15 cellular contexts compared by ENCODE assay signal in the genomic region with DNA sequence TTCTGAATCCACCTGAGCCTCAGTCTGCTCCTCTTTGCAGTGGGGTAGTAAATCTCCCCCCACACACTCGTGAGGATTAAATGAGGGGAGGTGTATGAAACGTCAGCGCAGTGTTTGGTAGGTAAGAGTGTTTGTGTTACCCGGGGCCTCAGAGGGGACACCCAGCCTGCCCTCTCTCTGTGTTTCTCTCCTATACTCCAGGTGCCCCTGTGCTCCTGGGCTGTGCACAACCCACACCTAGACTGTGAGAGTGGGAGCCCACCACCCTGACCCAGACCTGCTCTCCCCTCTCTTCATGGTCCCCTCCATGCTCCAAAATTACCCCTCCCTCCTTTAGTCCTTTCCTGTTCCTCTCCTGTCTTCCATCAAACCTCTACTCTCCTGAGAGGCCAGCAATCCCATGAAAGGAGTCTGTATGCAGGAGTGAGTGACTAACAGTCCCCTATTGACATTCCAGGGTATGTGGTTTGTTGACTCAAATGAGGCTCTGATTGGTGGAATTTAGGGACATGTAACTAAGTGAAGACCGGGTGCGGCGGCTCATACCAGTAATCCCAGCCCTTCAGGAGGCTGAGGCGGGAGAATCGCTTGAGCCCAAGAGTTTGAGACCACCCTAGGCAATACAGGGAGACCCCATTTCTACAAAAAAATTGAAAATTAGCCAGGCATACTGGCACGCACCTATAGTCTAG. TPM values are rescaled to one million over a fixed set of nuclear protein-coding genes. Genes with fewer than 3 reads are reported as not detected.
DNase-seq lines count a peak whose midpoint lies in the region; ATAC-seq and TF ChIP-seq lines count a peak whose summit lies in the region.
"Had no signal": no experiment of that assay in that cellular context is flagged by ENCODE, and none has a peak within 500 bp of the region (broad histone marks: within the 10 kb centered on the region; RNA-seq: fewer than 3 reads in every experiment).

No MANE protein-coding gene starts in this region.

- no peaks in the 10 kb centered on the region for H4K20me1 ChIP-seq in osteoblast (ENCODE audit: insufficient read depth, low read length)

- H3K9me3 Mint-ChIP-seq in Calu3 (ENCODE audit: low read depth, unreplicated experiment), result no peaks in the 10 kb centered on the region
- H3K9me3 Mint-ChIP-seq: activated T-helper 1 cell treated with anti-CD3 and anti-CD28 coated beads, Interleukin-12 subunit alpha, Interleukin-12 subunit beta, Interleukin-2, Interleukin-4 antibody, amounts not matched to agents 30 ng/mL and 10 ng/mL and 1 ng/mL, durations not matched to agents 14 hours and 24 hours and 36 hours had no signal

- H3K4me2 ChIP-seq in osteoblast (ENCODE audit: insufficient read depth, low read length), result peak overlapping the region; percentile 39

- peaks cover 15% of the 10 kb centered on the region for H3K4me1 Mint-ChIP-seq in Calu3 (ENCODE audit: low read depth, unreplicated experiment)

- CTCF ChIA-PET in Calu3 (lab: Charles Lee), result no interaction called here

- no peaks in the 10 kb centered on the region for H3K36me3 Mint-ChIP-seq in Calu3 (ENCODE audit: insufficient read depth, unreplicated experiment)

- H3K4me1 ChIP-seq in osteoblast (ENCODE audit: insufficient read depth, low read length), result peaks cover 9% of the 10 kb centered on the region

- no peak overlapping the region for H3K4me3 ChIP-seq in osteoblast (ENCODE audit: insufficient read depth, low read length)
- H3K4me3 ChIP-seq: GM12878 had no signal

- no peak overlapping the region for H3K27ac ChIP-seq in osteoblast (ENCODE audit: low read depth, low read length)

- no peak for TF ChIP-seq CTCF in Calu3 (IDR thresholded peaks at IDR 0.05; ENCODE audit: unreplicated experiment)
- no peak for TF ChIP-seq CTCF in osteoblast (IDR thresholded peaks at IDR 0.05; ENCODE audit: extremely low read depth, low read depth, low read length)
- TF ChIP-seq CTCF in GM13976 (IDR thresholded peaks at IDR 0.05; ENCODE audit: borderline replicate concordance, control extremely low read depth, extremely low read depth, insufficient read depth, missing control alignments), result no peak

- intact Hi-C loops in Calu3 (cut with micrococcal nuclease; ENCODE audit: unreplicated experiment), result no loop called here

- no peaks in the 10 kb centered on the region for H3K9me3 ChIP-seq in osteoblast (ENCODE audit: low read depth, low read length)

- peaks cover 14% of the 10 kb centered on the region for H3K27me3 Mint-ChIP-seq in Calu3 (ENCODE audit: unreplicated experiment)

- H3K79me2 ChIP-seq in osteoblast (ENCODE audit: insufficient read depth, low read length), result no peaks in the 10 kb centered on the region

- DNase-seq in Calu3 (peak; percentile 54), LoVo (ENCODE audit: low spot score) (peak; percentile 28), fibroblast of peridontal ligament (ENCODE audit: extremely low read depth) (peak; percentile 22), osteoblast (ENCODE audit: insufficient read length, low spot score, missing footprints) (peak; percentile 87), GM13976 (ENCODE audit: low spot score) (no peak), ecto neural progenitor cell (ENCODE audit: low spot score) (no peak), DMS153 (lab: John Stamatoyannopoulos, UW) (no peak)
- DNase-seq: erythroblast, NCI-H1092, NCI-H524 had no signal

- no peak overlapping the region for H3K27ac Mint-ChIP-seq in Calu3 (ENCODE audit: unreplicated experiment)
- H3K27ac Mint-ChIP-seq: activated T-helper 1 cell treated with anti-CD3 and anti-CD28 coated beads, Interleukin-12 subunit alpha, Interleukin-12 subunit beta, Interleukin-2, Interleukin-4 antibody, amounts not matched to agents 30 ng/mL and 10 ng/mL and 1 ng/mL, durations not matched to agents 14 hours and 24 hours and 36 hours had no signal

- no peak for ATAC-seq in HG03025 (IDR thresholded peaks at IDR 0.05; ENCODE audit: low FRiP score, unreplicated experiment)
- ATAC-seq: activated CD4-positive, CD25-positive, alpha-beta regulatory T cell treated with anti-CD3 and anti-CD28 coated beads, Interleukin-2, amount 50 U/mL, for 24 hours; GM12878 had no signal

- BruUV-seq in Calu3 (replicated peaks; lab: Mats Ljungman, UMichigan), result no TSS peak

- H3K4me3 Mint-ChIP-seq in Calu3 (ENCODE audit: low read depth, unreplicated experiment), result no peak overlapping the region
- H3K4me3 Mint-ChIP-seq: activated T-helper 1 cell treated with anti-CD3 and anti-CD28 coated beads, Interleukin-12 subunit alpha, Interleukin-12 subunit beta, Interleukin-2, Interleukin-4 antibody, amounts not matched to agents 30 ng/mL and 10 ng/mL and 1 ng/mL, durations not matched to agents 14 hours and 24 hours and 36 hours; neural crest cell had no signal

- in situ Hi-C loops in GM13976 (cut with MboI; ENCODE audit: low sequenced_read_pairs, unreplicated experiment), result no loop called here

- H2AFZ ChIP-seq in osteoblast (ENCODE audit: low read length), result no peak overlapping the region

- H3K36me3 ChIP-seq in osteoblast (ENCODE audit: insufficient read depth, low read length), result no peaks in the 10 kb centered on the region

- H3K27me3 ChIP-seq in osteoblast (ENCODE audit: insufficient read depth, low read length), result peaks cover 31% of the 10 kb centered on the region

RNA-seq across cellular contexts. Expression of a gene that starts 10.4 kb away (rescaled TPM):
- total RNA-seq in Calu3 (2022) (not detected in 2 replicates), osteoblast (not detected in 2 replicates)
- total RNA-seq: activated T-helper 1 cell treated with anti-CD3 and anti-CD28 coated beads, Interleukin-12 subunit alpha, Interleukin-12 subunit beta, Interleukin-2, Interleukin-4 antibody, amounts not matched to agents 30 ng/mL and 10 ng/mL and 1 ng/mL, durations not matched to agents 14 hours and 24 hours and 36 hours; GM12878; neural crest cell had no signal

Comparison
In these comparisons a context has a peak if more than half of its experiments do, and no peak if none do; other contexts are left out.
1. DNase-seq: peak in Calu3 (single experiment), LoVo (single experiment), fibroblast of peridontal ligament (single experiment) and osteoblast (single experiment); none in GM13976 (single experiment), ecto neural progenitor cell (single experiment) and DMS153 (single experiment).